9 cellular contexts compared by ENCODE assay signal in genomic region chr14:85532570-85532969, GRCh38. TPM values are rescaled to one million over a fixed set of nuclear protein-coding genes. Genes with fewer than 3 reads are reported as not detected.
A peak's percentile ranks its signal among the peaks of the same experiment; 100 is the strongest.
DNase-seq lines count a peak whose midpoint lies in the region; ATAC-seq and TF ChIP-seq lines count a peak whose summit lies in the region.
"Had no signal": no experiment of that assay in that cellular context is flagged by ENCODE, and none has a peak within 500 bp of the region (broad histone marks: within the 10 kb centered on the region; RNA-seq: fewer than 3 reads in every experiment).

No MANE protein-coding gene starts in this region.

- TF ChIP-seq POLR2A in IMR-90 (IDR thresholded peaks at IDR 0.05; ENCODE audit: low read depth, low read length) (no peak), breast epithelium (IDR thresholded peaks at IDR 0.05) (no peak), right lobe of liver (IDR thresholded peaks at IDR 0.05) (no peak)

- no peak for ATAC-seq in IMR-90 (ENCODE audit: low read depth)
- ATAC-seq in right lobe of liver, result no peak
- no peak for ATAC-seq in HG03135 (IDR thresholded peaks at IDR 0.05; ENCODE audit: unreplicated experiment)

- H3K9ac ChIP-seq in IMR-90 (ENCODE audit: low read depth, low read length) (peak overlapping the region; percentile 56), subcutaneous abdominal adipose tissue (ENCODE audit: low read length in 5 of 5) (no peak overlapping the region)

- peak overlapping the region; percentile 94 for H3K4me2 ChIP-seq in IMR-90 (ENCODE audit: low read depth, low read length)

- peak overlapping the region; percentile 21; the same call in 1 of the 2 replicates for H4K91ac ChIP-seq in IMR-90 (ENCODE audit: insufficient read depth, low read depth, low read length)

- peak overlapping the region; percentile 75 for H3K4ac ChIP-seq in IMR-90 (ENCODE audit: low read depth, low read length)

- H3K4me3 ChIP-seq in IMR-90 (ENCODE audit: insufficient read depth, low read depth, low read length) (peak overlapping the region; percentile 67), breast epithelium (peak overlapping the region; percentile 62 to 80 (median 66)), right lobe of liver (peak overlapping the region; percentile 19 to 40 (median 32)), subcutaneous abdominal adipose tissue (ENCODE audit: low read depth in 1 of 5, low read length in 5 of 5) (peak overlapping the region; percentile 65 to 86 (median 76))

- peak overlapping the region; percentile 57 for H2BK5ac ChIP-seq in IMR-90 (ENCODE audit: low read depth, low read length, poor library complexity, severe bottlenecking)

- intact Hi-C loops in IMR-90 (cut with micrococcal nuclease) (loop anchor here (2.0 to 10.0 kb wide), 5 partner anchors 505 to 1802 kb away; no protein-coding TSS in a partner anchor), breast epithelium (cut with DNase I; ENCODE audit: low total_unique reads) (loop anchor here (5.0 kb wide), 1 partner anchor 1930 kb away; no protein-coding TSS in a partner anchor), right lobe of liver (cut with DNase I) (no loop called here)

- TF ChIP-seq RAD21 in IMR-90 (IDR thresholded peaks at IDR 0.05; ENCODE audit: low read length), result no peak

- no peaks in the 10 kb centered on the region for H3K9me1 ChIP-seq in IMR-90 (ENCODE audit: insufficient read depth, low read length)

- H3K36me3 ChIP-seq in IMR-90 (ENCODE audit: control insufficient read depth, insufficient read depth, low read length) (no peaks in the 10 kb centered on the region), breast epithelium (no peaks in the 10 kb centered on the region), right lobe of liver (no peaks in the 10 kb centered on the region), subcutaneous abdominal adipose tissue (ENCODE audit: control insufficient read depth in 5 of 5, insufficient read depth in 5 of 5, low read length in 5 of 5) (no peaks in the 10 kb centered on the region)

- H3K23ac ChIP-seq in IMR-90 (ENCODE audit: low read depth, low read length), result peak overlapping the region; percentile 75

- POLR2A ChIA-PET in IMR-90 (lab: Charles Lee; ENCODE audit: unreplicated experiment), result interaction anchor here (0.7 kb wide), 1 partner anchor 54 kb away, joined by 3 read pairs; no protein-coding TSS in a partner anchor

- peak overlapping the region; percentile 41 for H2BK20ac ChIP-seq in IMR-90 (ENCODE audit: low read depth, low read length)

- TF ChIP-seq CTCF in IMR-90 (conservative IDR thresholded peaks at IDR 0.05; ENCODE audit: low read depth, low read length) (no peak), breast epithelium (IDR thresholded peaks at IDR 0.05) (no peak), right lobe of liver (IDR thresholded peaks at IDR 0.05) (no peak)

- H2AK9ac ChIP-seq in IMR-90 (replicated peaks; ENCODE audit: low read depth, low read length, poor library complexity), result peak overlapping the region; percentile 70

- H3K27me3 ChIP-seq in IMR-90 (ENCODE audit: control insufficient read depth, insufficient read depth, low read length) (no peaks in the 10 kb centered on the region), breast epithelium (peaks cover 0 to 51% of the 10 kb centered on the region in 2 donors), right lobe of liver (peaks cover 0 to 13% of the 10 kb centered on the region in 2 donors), subcutaneous abdominal adipose tissue (ENCODE audit: control insufficient read depth in 5 of 5, insufficient read depth in 4 of 5, low read length in 5 of 5) (peaks cover 0 to 19% (median 5%) of the 10 kb centered on the region in 5 donors)

- DNase-seq in IMR-90 (no peak), breast epithelium (ENCODE audit: low spot score in 2 of 2) (no peak), right lobe of liver (no peak), hippocampal formation (lab: John Stamatoyannopoulos, UW) (no peak)
- no peak for DNase-seq in stimulated activated CD4-positive, alpha-beta T cell treated with anti-CD3 and anti-CD28 coated beads, Interleukin-2, amount 100 ng/mL, for 48 hours
- DNase-seq: activated CD4-positive, alpha-beta T cell treated with anti-CD3 and anti-CD28 coated beads for 1 hour; naive B cell had no signal

- H3K79me1 ChIP-seq in IMR-90 (ENCODE audit: low read depth in 1 of 2, low read length in 2 of 2), result peaks cover 7 to 24% of the 10 kb centered on the region in 2 experiments

- H3K18ac ChIP-seq in IMR-90 (ENCODE audit: low read depth, low read length), result peak overlapping the region; percentile 40; the same call in 1 of the 2 replicates

- CTCF ChIA-PET in IMR-90 (lab: Yijun Ruan, JAX), result interaction anchor here (1.5 kb wide), 1 partner anchor 1139 kb away, joined by 3 read pairs; no protein-coding TSS in a partner anchor

- WGBS in IMR-90 (ENCODE audit: extremely low coverage in 2 of 2, insufficient read length in 1 of 2), 2 experiments, result no CpG with 5 or more reads among the region's 6 CpGs
- WGBS in right lobe of liver (ENCODE audit: insufficient coverage, low coverage, low lambda C conversion rate, missing lambda C conversion rate), result 0% methylated on average over 6 of the region's 6 CpGs

- H2BK120ac ChIP-seq in IMR-90 (ENCODE audit: low read depth, low read length), result peak overlapping the region; percentile 62

- in situ Hi-C loops in IMR-90 (cut with MboI; ENCODE audit: low sequenced_read_pairs), result loop anchor here (25.0 kb wide), 1 partner anchor 505 kb away; no protein-coding TSS in a partner anchor

- H3K14ac ChIP-seq in IMR-90 (replicated peaks; ENCODE audit: low read depth, low read length), result peak overlapping the region; percentile 55

- peak overlapping the region; percentile 92 for H2AFZ ChIP-seq in IMR-90 (replicated peaks; ENCODE audit: low read length, poor library complexity)

- H3K9me3 ChIP-seq in IMR-90 (ENCODE audit: control insufficient read depth, insufficient read depth, low read length), result no peaks in the 10 kb centered on the region
- no peaks in the 10 kb centered on the region for H3K9me3 ChIP-seq in breast epithelium
- H3K9me3 ChIP-seq in right lobe of liver, result no peaks in the 10 kb centered on the region
- H3K9me3 ChIP-seq in subcutaneous abdominal adipose tissue (ENCODE audit: control insufficient read depth in 5 of 5, low read length in 5 of 5), result no peaks in the 10 kb centered on the region

- H3K27ac ChIP-seq in IMR-90 (ENCODE audit: insufficient read depth, low read length) (peak overlapping the region; percentile 47; the same call in 1 of the 2 replicates), breast epithelium (peak overlapping the region; percentile 59 to 76), right lobe of liver (no peak overlapping the region), subcutaneous abdominal adipose tissue (ENCODE audit: low read depth, low read length) (peak overlapping the region; percentile 62)

- no TSS peak for BruUV-seq in IMR-90 (replicated peaks; lab: Mats Ljungman, UMichigan)

- dilution Hi-C loops in IMR-90 (cut with HindIII; ENCODE audit: low sequenced_read_pairs, unreplicated experiment), result no loop called here

- 0 out of 3 replicates have a peak overlapping the region, but pooled peaks have one; percentile 60 for H2BK15ac ChIP-seq in IMR-90 (ENCODE audit: low read depth, low read length)

- no peak overlapping the region; the same call in 1 of the 2 replicates for H2AK5ac ChIP-seq in IMR-90 (ENCODE audit: low read depth, low read length)

- 0 out of 2 replicates have a peak, but pooled peaks cover 3% of the 10 kb centered on the region for H4K20me1 ChIP-seq in IMR-90 (ENCODE audit: insufficient read depth, low read length)

- H3K4me1 ChIP-seq in IMR-90 (ENCODE audit: control insufficient read depth, insufficient read depth, low read length) (no peaks in the 10 kb centered on the region; the same call in 1 of the 2 replicates), breast epithelium (no peaks in the 10 kb centered on the region), right lobe of liver (peaks cover 0 to 18% (median 0%) of the 10 kb centered on the region in 4 donors), subcutaneous abdominal adipose tissue (ENCODE audit: control insufficient read depth in 5 of 5, insufficient read depth in 5 of 5, low read length in 5 of 5) (peaks cover 10 to 78% (median 74%) of the 10 kb centered on the region in 5 donors)

- peak overlapping the region; percentile 26 to 76; a peak in 2 of 4 replicates for H4K8ac ChIP-seq in IMR-90 (ENCODE audit: low read depth in 2 of 2, low read length in 2 of 2)

- peak overlapping the region; percentile 93 for H3K56ac ChIP-seq in IMR-90 (ENCODE audit: extremely low read depth, insufficient read depth, low read length)

- H4K5ac ChIP-seq in IMR-90 (ENCODE audit: low read depth, low read length), result peak overlapping the region; percentile 11; the same call in 1 of the 2 replicates

TF ChIP-seq in IMR-90, 13 proteins besides CTCF, POLR2A, EP300 and RAD21:
- TF ChIP-seq USF2 (IDR thresholded peaks at IDR 0.05; ENCODE audit: low read depth, low read length) (no peak), ELK1 (IDR thresholded peaks at IDR 0.05; ENCODE audit: borderline replicate concordance, low read depth, low read length) (no peak), BHLHE40 (IDR thresholded peaks at IDR 0.05; ENCODE audit: low read depth, low read length) (no peak), NFE2L2 (IDR thresholded peaks at IDR 0.05; ENCODE audit: low read depth, low read length) (no peak)

RNA-seq across cellular contexts. Expression of gene FLRT2, which starts 2.6 kb away (rescaled TPM):
- total RNA-seq in IMR-90 (2012; rRNA removed) (11.1 and 13.1 TPM in 2 replicates), breast epithelium (10 to 100 TPM in 2 of 3 donors, 1 to 10 TPM in 1; 5.2 to 12.6 (median 10.5) TPM), right lobe of liver (1 to 10 TPM in 5 of 6 experiments, under 1 TPM in 1; 0.12 to 4.1 (median 2.0) TPM)
- 8.8 and 10.2 TPM in 2 replicates for polyA plus RNA-seq in IMR-90 (2012; rRNA removed)
- polyA plus RNA-seq in IMR-90 (2012; cell fraction: cytosol; rRNA removed), result 3.2 and 4.0 TPM in 2 replicates
- polyA plus RNA-seq in IMR-90 (2012; cell fraction: nucleus; rRNA removed; ENCODE audit: low replicate concordance), result 12.2 and 48.3 TPM in 2 replicates

Comparison
In these comparisons a context has a peak if more than half of its experiments do, and no peak if none do; other contexts are left out.
1. H3K27ac ChIP-seq: peak in IMR-90 (single experiment), breast epithelium (2 of 2) and subcutaneous abdominal adipose tissue (single experiment); none in right lobe of liver (0 of 3).
2. intact Hi-C loops: an anchor here in IMR-90 (2.0 to 10.0 kb wide) and breast epithelium (5.0 kb wide); none called in right lobe of liver.
3. Peak in every context shown above with its lines, with median percentiles within 50 percentile points of each other: H3K4me3 ChIP-seq.